In genomic region chr16:4373356-4373908, GRCh38 we compare ENCODE assay signal across 10 cellular contexts. TPM values are rescaled to one million over a fixed set of nuclear protein-coding genes. Genes with fewer than 3 reads are reported as not detected.
DNase-seq lines count a peak whose midpoint lies in the region; ATAC-seq, FAIRE-seq and TF ChIP-seq lines count a peak whose summit lies in the region.
"Had no signal": no experiment of that assay in that cellular context is flagged by ENCODE, and none has a peak within 500 bp of the region (broad histone marks: within the 10 kb centered on the region; RNA-seq: fewer than 3 reads in every experiment).

No MANE protein-coding gene starts in this region.

- peak overlapping the region; percentile 96 for H3K4me2 ChIP-seq in astrocyte (ENCODE audit: low read length)

- no peak overlapping the region for H2AFZ ChIP-seq in astrocyte (ENCODE audit: low read depth, low read length)

- no peaks in the 10 kb centered on the region for H3K9me3 ChIP-seq in astrocyte (ENCODE audit: insufficient read depth, low read depth, low read length)
- H3K9me3 ChIP-seq in tibial artery = no peaks in the 10 kb centered on the region

- H4K20me1 ChIP-seq in astrocyte (ENCODE audit: insufficient read depth, low read length) = peaks cover 53% of the 10 kb centered on the region

- no peak for FAIRE-seq in astrocyte (lab: Jason Lieb, UNC)

- ATAC-seq in activated CD8-positive, alpha-beta T cell treated with anti-CD3 and anti-CD28 coated beads, Interleukin-2, amount 10 ng/mL, durations not matched to agents 7 days and 5 days = no peak

- H3K79me2 ChIP-seq in astrocyte (ENCODE audit: insufficient read depth, low read length) = peaks cover 62% of the 10 kb centered on the region

- H3K9ac ChIP-seq in astrocyte (ENCODE audit: low read length) = peak overlapping the region; percentile 91

- H3K4me3 ChIP-seq in astrocyte (ENCODE audit: insufficient read depth, low read depth, low read length) = peak overlapping the region; percentile 83
- H3K4me3 ChIP-seq in tibial artery = peak overlapping the region; percentile 61 to 97

- peaks cover 31% of the 10 kb centered on the region for H3K4me1 Mint-ChIP-seq in astrocyte (ENCODE audit: low read depth, unreplicated experiment)
- peaks cover 5% of the 10 kb centered on the region for H3K4me1 Mint-ChIP-seq in activated naive CD8-positive, alpha-beta T cell treated with anti-CD3 and anti-CD28 coated beads for 36 hours
- H3K4me1 Mint-ChIP-seq in activated CD8-positive, alpha-beta T cell treated with anti-CD3 and anti-CD28 coated beads, Interleukin-2, amount 10 ng/mL, durations not matched to agents 7 days and 5 days (ENCODE audit: low read depth) = peaks cover 2% of the 10 kb centered on the region

- TF ChIP-seq CTCF in astrocyte (IDR thresholded peaks at IDR 0.05; ENCODE audit: insufficient read depth, low read depth, low read length) (no peak), tibial artery (IDR thresholded peaks at IDR 0.05) (no peak)

- H3K27ac ChIP-seq in astrocyte (ENCODE audit: low read depth, low read length) = peak overlapping the region; percentile 95
- H3K27ac ChIP-seq in layer of hippocampus (ENCODE audit: low read depth, low read length) = peak overlapping the region; percentile 68
- peak overlapping the region; percentile 92 to 93 for H3K27ac ChIP-seq in tibial artery
- H3K27ac ChIP-seq: 22Rv1 had no signal

- H3K27ac Mint-ChIP-seq in astrocyte (ENCODE audit: unreplicated experiment) = no peak overlapping the region
- H3K27ac Mint-ChIP-seq in activated naive CD8-positive, alpha-beta T cell treated with anti-CD3 and anti-CD28 coated beads for 36 hours = no peak overlapping the region
- H3K27ac Mint-ChIP-seq in activated CD8-positive, alpha-beta T cell treated with anti-CD3 and anti-CD28 coated beads, Interleukin-2, amount 10 ng/mL, durations not matched to agents 7 days and 5 days = no peak overlapping the region

- CTCF ChIA-PET in activated CD8-positive, alpha-beta T cell treated with anti-CD3 and anti-CD28 coated beads, Interleukin-2, amount 10 ng/mL, durations not matched to agents 7 days and 5 days (lab: Charles Lee) = interaction anchor here (1.1 kb wide), 1 partner anchor 14 kb away, joined by 3 read pairs; no protein-coding TSS in a partner anchor

- POLR2A ChIA-PET in activated CD8-positive, alpha-beta T cell treated with anti-CD3 and anti-CD28 coated beads, Interleukin-2, amount 10 ng/mL, durations not matched to agents 7 days and 5 days (lab: Charles Lee) = interaction anchor here (0.6 kb wide), 1 partner anchor 132 kb away, joined by 3 read pairs; no protein-coding TSS in a partner anchor

- peaks cover 2% of the 10 kb centered on the region for H3K36me3 Mint-ChIP-seq in astrocyte (ENCODE audit: low read depth, unreplicated experiment)
- H3K36me3 Mint-ChIP-seq in activated naive CD8-positive, alpha-beta T cell treated with anti-CD3 and anti-CD28 coated beads for 36 hours = no peaks in the 10 kb centered on the region
- no peaks in the 10 kb centered on the region for H3K36me3 Mint-ChIP-seq in activated CD8-positive, alpha-beta T cell treated with anti-CD3 and anti-CD28 coated beads, Interleukin-2, amount 10 ng/mL, durations not matched to agents 7 days and 5 days (ENCODE audit: low read depth)

- H3K36me3 ChIP-seq in astrocyte (ENCODE audit: insufficient read depth, low read length) (no peaks in the 10 kb centered on the region), tibial artery (peaks cover 0 to 12% (median 4%) of the 10 kb centered on the region in 3 donors)

- H3K27me3 Mint-ChIP-seq in astrocyte (ENCODE audit: low read depth, unreplicated experiment) = no peaks in the 10 kb centered on the region
- no peaks in the 10 kb centered on the region for H3K27me3 Mint-ChIP-seq in activated naive CD8-positive, alpha-beta T cell treated with anti-CD3 and anti-CD28 coated beads for 36 hours
- H3K27me3 Mint-ChIP-seq in activated CD8-positive, alpha-beta T cell treated with anti-CD3 and anti-CD28 coated beads, Interleukin-2, amount 10 ng/mL, durations not matched to agents 7 days and 5 days (ENCODE audit: low read depth) = no peaks in the 10 kb centered on the region

- H3K27me3 ChIP-seq in astrocyte (ENCODE audit: insufficient read depth, low read length) (no peaks in the 10 kb centered on the region), layer of hippocampus (ENCODE audit: control insufficient read depth, insufficient read depth, low read length) (no peaks in the 10 kb centered on the region), tibial artery (no peaks in the 10 kb centered on the region)

- DNase-seq in DMS 273 (lab: John Stamatoyannopoulos, UW; ENCODE audit: unreplicated experiment) (peak; percentile 70), DMS 273 treated with DMSO at 0.1 percent for 48 hours (lab: John Stamatoyannopoulos, UW) (no peak), astrocyte (ENCODE audit: low read depth) (peak; percentile 36), tibial artery (peak in 1 of 2 donors; percentile 75), NCI-H1436 (lab: John Stamatoyannopoulos, UW) (no peak)
- DNase-seq in activated naive CD8-positive, alpha-beta T cell treated with anti-CD3 and anti-CD28 coated beads for 36 hours = no peak
- DNase-seq in activated CD8-positive, alpha-beta T cell treated with anti-CD3 and anti-CD28 coated beads, Interleukin-2, amount 10 ng/mL, durations not matched to agents 7 days and 5 days = no peak
- DNase-seq: MM.1S had no signal

- intact Hi-C loops in tibial artery (cut with DNase I; ENCODE audit: low total_unique reads) = no loop called here

- H3K4me1 ChIP-seq in astrocyte (ENCODE audit: insufficient read depth, low read length) = peaks cover 77% of the 10 kb centered on the region
- H3K4me1 ChIP-seq in tibial artery = peaks cover 15 to 93% (median 70%) of the 10 kb centered on the region in 4 donors

- H3K4me3 Mint-ChIP-seq in astrocyte (ENCODE audit: unreplicated experiment) = peak overlapping the region; percentile 79
- H3K4me3 Mint-ChIP-seq in activated naive CD8-positive, alpha-beta T cell treated with anti-CD3 and anti-CD28 coated beads for 36 hours = no peak overlapping the region
- no peak overlapping the region for H3K4me3 Mint-ChIP-seq in activated CD8-positive, alpha-beta T cell treated with anti-CD3 and anti-CD28 coated beads, Interleukin-2, amount 10 ng/mL, durations not matched to agents 7 days and 5 days

- no peaks in the 10 kb centered on the region for H3K9me3 Mint-ChIP-seq in astrocyte (ENCODE audit: unreplicated experiment)
- H3K9me3 Mint-ChIP-seq in activated naive CD8-positive, alpha-beta T cell treated with anti-CD3 and anti-CD28 coated beads for 36 hours = no peaks in the 10 kb centered on the region
- no peaks in the 10 kb centered on the region for H3K9me3 Mint-ChIP-seq in activated CD8-positive, alpha-beta T cell treated with anti-CD3 and anti-CD28 coated beads, Interleukin-2, amount 10 ng/mL, durations not matched to agents 7 days and 5 days (ENCODE audit: insufficient read depth)

RNA-seq across cellular contexts. Expression of gene VASN, which starts 1.8 kb away (rescaled TPM):
- total RNA-seq in astrocyte = 32.0 and 38.7 TPM in 2 replicates
- under 1 TPM in 1 of 2 experiments, not detected in 1; 0.08 TPM for total RNA-seq in activated naive CD8-positive, alpha-beta T cell treated with anti-CD3 and anti-CD28 coated beads for 36 hours
- not detected for total RNA-seq in activated CD8-positive, alpha-beta T cell treated with anti-CD3 and anti-CD28 coated beads, Interleukin-2, amount 10 ng/mL, durations not matched to agents 7 days and 5 days

RNA-seq across cellular contexts. Expression of gene PAM16, which starts 22.3 kb away (rescaled TPM):
- 50.7 and 51.9 TPM in 2 replicates for total RNA-seq in astrocyte
- total RNA-seq in activated naive CD8-positive, alpha-beta T cell treated with anti-CD3 and anti-CD28 coated beads for 36 hours = 10 to 100 TPM; 73.0 to 73.9 TPM
- 10 to 100 TPM; 33.3 to 40.3 TPM for total RNA-seq in activated CD8-positive, alpha-beta T cell treated with anti-CD3 and anti-CD28 coated beads, Interleukin-2, amount 10 ng/mL, durations not matched to agents 7 days and 5 days

RNA-seq across cellular contexts. Expression of gene CORO7, which starts 43.0 kb away (rescaled TPM):
- total RNA-seq in astrocyte = 25.0 and 26.4 TPM in 2 replicates
- total RNA-seq in activated naive CD8-positive, alpha-beta T cell treated with anti-CD3 and anti-CD28 coated beads for 36 hours = 10 to 100 TPM; 66.2 to 73.1 TPM
- 100 to 1,000 TPM; 167 to 176 TPM for total RNA-seq in activated CD8-positive, alpha-beta T cell treated with anti-CD3 and anti-CD28 coated beads, Interleukin-2, amount 10 ng/mL, durations not matched to agents 7 days and 5 days

RNA-seq across cellular contexts. Expression of gene DNAJA3, which starts 52.2 kb away (rescaled TPM):
- 36.4 and 39.8 TPM in 2 replicates for total RNA-seq in astrocyte
- total RNA-seq in activated naive CD8-positive, alpha-beta T cell treated with anti-CD3 and anti-CD28 coated beads for 36 hours = 100 to 1,000 TPM; 103 to 107 TPM
- 10 to 100 TPM; 55.1 to 61.4 TPM for total RNA-seq in activated CD8-positive, alpha-beta T cell treated with anti-CD3 and anti-CD28 coated beads, Interleukin-2, amount 10 ng/mL, durations not matched to agents 7 days and 5 days

RNA-seq across cellular contexts. Expression of gene GLIS2, which starts 57.6 kb away (rescaled TPM):
- 16.5 and 18.9 TPM in 2 replicates for total RNA-seq in astrocyte
- total RNA-seq in activated naive CD8-positive, alpha-beta T cell treated with anti-CD3 and anti-CD28 coated beads for 36 hours = under 1 TPM; 0.08 to 0.16 TPM
- total RNA-seq in activated CD8-positive, alpha-beta T cell treated with anti-CD3 and anti-CD28 coated beads, Interleukin-2, amount 10 ng/mL, durations not matched to agents 7 days and 5 days = under 1 TPM; 0.16 TPM

Comparison
In these comparisons a context has a peak if more than half of its experiments do, and no peak if none do; other contexts are left out.
1. DNase-seq: peak in DMS 273 (single experiment) and astrocyte (single experiment); none in DMS 273 treated with DMSO at 0.1 percent for 48 hours (single experiment), NCI-H1436 (single experiment), activated naive CD8-positive, alpha-beta T cell treated with anti-CD3 and anti-CD28 coated beads for 36 hours (single experiment) and activated CD8-positive, alpha-beta T cell treated with anti-CD3 and anti-CD28 coated beads, Interleukin-2, amount 10 ng/mL, durations not matched to agents 7 days and 5 days (single experiment).
2. RNA of gene VASN, which starts 1.8 kb away (total RNA-seq): 32.0 to 38.7 TPM in astrocyte; 0.08 TPM in activated naive CD8-positive, alpha-beta T cell treated with anti-CD3 and anti-CD28 coated beads for 36 hours and not detected in activated CD8-positive, alpha-beta T cell treated with anti-CD3 and anti-CD28 coated beads, Interleukin-2, amount 10 ng/mL, durations not matched to agents 7 days and 5 days; every median in the first group is over 10 times any median in the second.
3. Peak in every context shown above with its lines, with median percentiles within 50 percentile points of each other: H3K27ac ChIP-seq.